Comparison of ENCODE assay signal across 30 cellular contexts in genomic region chrX:103674531-103675454, GRCh38. TPM values are rescaled to one million over a fixed set of nuclear protein-coding genes. Genes with fewer than 3 reads are reported as not detected.
DNase-seq lines count a peak whose midpoint lies in the region; ATAC-seq and TF ChIP-seq lines count a peak whose summit lies in the region.
"Had no signal": no experiment of that assay in that cellular context is flagged by ENCODE, and none has a peak within 500 bp of the region (broad histone marks: within the 10 kb centered on the region; RNA-seq: fewer than 3 reads in every experiment).

No MANE protein-coding gene starts in this region.

- TF ChIP-seq EP300 in SK-N-SH (IDR thresholded peaks at IDR 0.05; ENCODE audit: borderline replicate concordance in 1 of 2, low read depth in 1 of 2, low read length in 1 of 2) = no peak

- peaks cover 38% of the 10 kb centered on the region for H4K20me1 ChIP-seq in SK-N-SH (ENCODE audit: insufficient read depth)

- H3F3A ChIP-seq in SK-N-SH (replicated peaks; ENCODE audit: insufficient read depth) = peaks cover 24% of the 10 kb centered on the region

- POLR2A ChIA-PET in SK-N-SH (lab: Yijun Ruan, JAX) = no interaction called here

- H3K27ac ChIP-seq in SK-N-SH (ENCODE audit: low read depth in 2 of 2, low read length in 1 of 2) = no peak overlapping the region
- no peak overlapping the region for H3K27ac ChIP-seq in RWPE2 (ENCODE audit: poor library complexity, severe bottlenecking)
- no peak overlapping the region for H3K27ac ChIP-seq in foreskin keratinocyte
- H3K27ac ChIP-seq: BLaER1 treated with 17β-estradiol and CSF1 and Interleukin-3, amounts not matched to agents 10 nM and 100 nM; colonic mucosa; KMS-11; transverse colon had no signal

- H3K36me3 ChIP-seq in SK-N-SH (replicated peaks in 1 of 2; ENCODE audit: control insufficient read depth in 1 of 2, insufficient read depth in 2 of 2, low read length in 1 of 2) = peaks cover 22 to 40% of the 10 kb centered on the region in 2 experiments
- peaks cover 43% of the 10 kb centered on the region for H3K36me3 ChIP-seq in RWPE2 (ENCODE audit: low read depth)
- H3K36me3 ChIP-seq in H7 (replicated peaks; ENCODE audit: control insufficient read depth, insufficient read depth, low read length) = peaks cover 24% of the 10 kb centered on the region
- H3K36me3 ChIP-seq: transverse colon had no signal

- CTCF ChIA-PET in SK-N-SH (lab: Yijun Ruan, JAX) = no interaction called here

- no peak overlapping the region for H3K4me2 ChIP-seq in SK-N-SH
- H3K4me2 ChIP-seq: BLaER1 treated with 17β-estradiol and CSF1 and Interleukin-3, amounts not matched to agents 10 nM and 100 nM; KMS-11 had no signal

- no peak for TF ChIP-seq RAD21 in SK-N-SH (IDR thresholded peaks at IDR 0.05; ENCODE audit: low read length)

- H3K9me3 Mint-ChIP-seq in type B pancreatic cell = no peaks in the 10 kb centered on the region
- H3K9me3 Mint-ChIP-seq: activated CD8-positive, alpha-beta T cell treated with anti-CD3 and anti-CD28 coated beads for 36 hours; activated T-cell treated with anti-CD3 and anti-CD28 coated beads, Interleukin-2, amount 50 U/mL, for 72 hours; natural killer cell; stimulated activated naive CD8-positive, alpha-beta T cell treated with anti-CD3 and anti-CD28 coated beads, Interleukin-15, Interleukin-2, amounts not matched to agents 100 ng/mL and 50 ng/mL, for 24 hours had no signal

- H3K4me3 ChIP-seq in SK-N-SH (ENCODE audit: low read depth in 2 of 2, low read length in 1 of 2) (no peak overlapping the region), RWPE2 (ENCODE audit: severe bottlenecking) (no peak overlapping the region), H7 (ENCODE audit: insufficient read depth, low read depth, low read length) (no peak overlapping the region)
- H3K4me3 ChIP-seq: BLaER1 treated with 17β-estradiol and CSF1 and Interleukin-3, amounts not matched to agents 10 nM and 100 nM; colonic mucosa; transverse colon had no signal

- H3K4me1 ChIP-seq in SK-N-SH (ENCODE audit: control insufficient read depth in 1 of 2, insufficient read depth in 2 of 2, low read depth in 1 of 2, low read length in 1 of 2) (no peaks in the 10 kb centered on the region), RWPE2 (ENCODE audit: insufficient read depth, poor library complexity, severe bottlenecking) (no peaks in the 10 kb centered on the region), foreskin keratinocyte (no peaks in the 10 kb centered on the region)
- H3K4me1 ChIP-seq: BLaER1 treated with 17β-estradiol and CSF1 and Interleukin-3, amounts not matched to agents 10 nM and 100 nM; colonic mucosa; transverse colon had no signal

- TF ChIP-seq CTCF in SK-N-SH (IDR thresholded peaks at IDR 0.05) = no peak
- TF ChIP-seq CTCF in RWPE2 (IDR thresholded peaks at IDR 0.05; ENCODE audit: poor library complexity, severe bottlenecking) = no peak
- TF ChIP-seq CTCF in foreskin keratinocyte (conservative IDR thresholded peaks at IDR 0.05) = peak; percentile 4
- peak; percentile 27 for TF ChIP-seq CTCF in type B pancreatic cell (conservative IDR thresholded peaks at IDR 0.05)

- H3K79me2 ChIP-seq in SK-N-SH (ENCODE audit: insufficient read depth) = 0 out of 2 replicates have a peak, but pooled peaks cover 3% of the 10 kb centered on the region

- H3K9me3 ChIP-seq in SK-N-SH (no peaks in the 10 kb centered on the region), RWPE2 (ENCODE audit: severe bottlenecking) (no peaks in the 10 kb centered on the region)
- H3K9me3 ChIP-seq: BLaER1 treated with 17β-estradiol and CSF1 and Interleukin-3, amounts not matched to agents 10 nM and 100 nM; colonic mucosa; transverse colon had no signal

- H3K4me1 Mint-ChIP-seq in type B pancreatic cell (ENCODE audit: unreplicated experiment) = no peaks in the 10 kb centered on the region

- H3K27me3 ChIP-seq in SK-N-SH (ENCODE audit: insufficient read depth) (no peaks in the 10 kb centered on the region; the same call in 1 of the 2 replicates), RWPE2 (ENCODE audit: insufficient read depth, poor library complexity, severe bottlenecking) (no peaks in the 10 kb centered on the region), foreskin keratinocyte (no peaks in the 10 kb centered on the region), H7 (ENCODE audit: control insufficient read depth, insufficient read depth, low read length) (no peaks in the 10 kb centered on the region)
- H3K27me3 ChIP-seq: colonic mucosa, transverse colon had no signal

- ATAC-seq in SK-N-SH treated with all-trans-retinoic acid at 6 μM for 48 hours = peak; percentile 22
- peak; percentile 40 for ATAC-seq in RWPE2 (ENCODE audit: low read depth)
- no peak for ATAC-seq in foreskin keratinocyte
- ATAC-seq: activated CD8-positive, alpha-beta T cell treated with anti-CD3 and anti-CD28 coated beads for 36 hours; activated T-cell treated with anti-CD3 and anti-CD28 coated beads, Interleukin-2, amount 50 U/mL, for 72 hours; natural killer cell; T-helper 17 cell had no signal

- H3K9ac ChIP-seq in SK-N-SH = no peak overlapping the region
- H3K9ac ChIP-seq: BLaER1 treated with 17β-estradiol and CSF1 and Interleukin-3, amounts not matched to agents 10 nM and 100 nM; KMS-11 had no signal

- 60% methylated on average over 8 of the region's 8 CpGs for WGBS in SK-N-SH (ENCODE audit: low lambda C conversion rate)

- no peak overlapping the region for H3K4me3 Mint-ChIP-seq in type B pancreatic cell
- H3K4me3 Mint-ChIP-seq: activated CD8-positive, alpha-beta T cell treated with anti-CD3 and anti-CD28 coated beads for 36 hours; activated T-cell treated with anti-CD3 and anti-CD28 coated beads, Interleukin-2, amount 50 U/mL, for 72 hours; natural killer cell; stimulated activated naive CD8-positive, alpha-beta T cell treated with anti-CD3 and anti-CD28 coated beads, Interleukin-15, Interleukin-2, amounts not matched to agents 100 ng/mL and 50 ng/mL, for 24 hours had no signal

- no peaks in the 10 kb centered on the region for H3K27me3 Mint-ChIP-seq in type B pancreatic cell
- H3K27me3 Mint-ChIP-seq: activated CD8-positive, alpha-beta T cell treated with anti-CD3 and anti-CD28 coated beads for 36 hours; stimulated activated naive CD8-positive, alpha-beta T cell treated with anti-CD3 and anti-CD28 coated beads, Interleukin-15, Interleukin-2, amounts not matched to agents 100 ng/mL and 50 ng/mL, for 24 hours; T-helper 17 cell had no signal

- no peak for DNase-seq in SK-N-SH
- DNase-seq in RWPE2 (ENCODE audit: low spot score) = no peak
- DNase-seq in foreskin keratinocyte = no peak
- DNase-seq in type B pancreatic cell (ENCODE audit: extremely low spot score, unreplicated experiment) = no peak
- no peak for DNase-seq in GM03348 (ENCODE audit: low spot score)
- DNase-seq in activated CD8-positive, alpha-beta memory T cell treated with anti-CD3 and anti-CD28 coated beads for 24 hours = no peak
- no peak for DNase-seq in H7
- DNase-seq: activated CD4-positive, CD25-positive, alpha-beta regulatory T cell; activated CD8-positive, alpha-beta T cell treated with anti-CD3 and anti-CD28 coated beads for 36 hours; activated naive CD4-positive, alpha-beta T cell treated with anti-CD3 and anti-CD28 coated beads, Interleukin-2, amount 50 U/mL, for 16 hours; activated T-cell treated with anti-CD3 and anti-CD28 coated beads, Interleukin-2, amount 50 U/mL, for 72 hours; Calu3; colonic mucosa; GDM1; hippocampal formation; kidney; natural killer cell; NCI-H1048; NCI-H2029 treated with DMSO at 0.1 percent for 48 hours; Right ventricle myocardium superior; T-helper 17 cell; transverse colon had no signal

- H3K27ac Mint-ChIP-seq in type B pancreatic cell = no peak overlapping the region
- H3K27ac Mint-ChIP-seq: activated CD8-positive, alpha-beta T cell treated with anti-CD3 and anti-CD28 coated beads for 36 hours; activated T-cell treated with anti-CD3 and anti-CD28 coated beads, Interleukin-2, amount 50 U/mL, for 72 hours; natural killer cell; stimulated activated naive CD8-positive, alpha-beta T cell treated with anti-CD3 and anti-CD28 coated beads, Interleukin-15, Interleukin-2, amounts not matched to agents 100 ng/mL and 50 ng/mL, for 24 hours; T-helper 17 cell had no signal

- H3K9me2 ChIP-seq in SK-N-SH = no peaks in the 10 kb centered on the region

- peaks cover 10% of the 10 kb centered on the region for H3K36me3 Mint-ChIP-seq in type B pancreatic cell

- no peak overlapping the region for H2AFZ ChIP-seq in SK-N-SH (ENCODE audit: low read depth)

TF ChIP-seq in SK-N-SH treated with all-trans-retinoic acid at 6 μM for 48 hours, 23 proteins besides CTCF, POLR2A, EP300 and RAD21 (continues in another document):
- TF ChIP-seq RARB (CRISPR knock-in tag; IDR thresholded peaks at IDR 0.05) = no peak
- TF ChIP-seq ZNF8 (CRISPR knock-in tag; IDR thresholded peaks at IDR 0.05) = no peak
- TF ChIP-seq GLIS3 (CRISPR knock-in tag; IDR thresholded peaks at IDR 0.05) = no peak
- no peak for TF ChIP-seq TCF4 (CRISPR knock-in tag; IDR thresholded peaks at IDR 0.05; ENCODE audit: borderline replicate concordance)

TF ChIP-seq in SK-N-SH, 30 proteins besides CTCF, POLR2A, EP300 and RAD21 (continues in another document):
- TF ChIP-seq MEF2A (IDR thresholded peaks at IDR 0.05; ENCODE audit: borderline replicate concordance, low read depth) (no peak), TEAD4 (IDR thresholded peaks at IDR 0.05; ENCODE audit: borderline replicate concordance, insufficient read depth) (no peak), ELF1 (IDR thresholded peaks at IDR 0.05) (no peak), POLR2AphosphoS5 (IDR thresholded peaks at IDR 0.05; ENCODE audit: low read depth, low read length) (no peak), MXI1 (IDR thresholded peaks at IDR 0.05; ENCODE audit: low read depth, low read length) (no peak)

RNA-seq across cellular contexts. Expression of gene MORF4L2, which starts 11.7 kb away (rescaled TPM):
- polyA plus RNA-seq in SK-N-SH (2012; rRNA removed) (221 and 363 TPM in 2 replicates), foreskin keratinocyte (213 and 226 TPM in 2 replicates)
- polyA plus RNA-seq in SK-N-SH (2012; cell fraction: cytosol; rRNA removed) = 371 and 379 TPM in 2 replicates
- polyA plus RNA-seq in SK-N-SH (2012; cell fraction: nucleus; rRNA removed) = 134 and 267 TPM in 2 replicates
- total RNA-seq in foreskin keratinocyte (375 and 426 TPM in 2 replicates), type B pancreatic cell (ENCODE audit: low replicate concordance) (419 and 666 TPM in 2 replicates)
- 566 and 659 TPM in 2 replicates for total RNA-seq in H7 (2014; rRNA removed; shearing (Covaris generic))

RNA-seq across cellular contexts. Expression of gene TMEM31, which starts 35.9 kb away (rescaled TPM):
- polyA plus RNA-seq in SK-N-SH (2012; rRNA removed) = 0.11 TPM in 1 of 2 replicates, not detected in the other
- 0.09 and 0.13 TPM in 2 replicates for polyA plus RNA-seq in SK-N-SH (2012; cell fraction: cytosol; rRNA removed)
- 0.39 and 0.53 TPM in 2 replicates for polyA plus RNA-seq in SK-N-SH (2012; cell fraction: nucleus; rRNA removed)
- total RNA-seq in foreskin keratinocyte = not detected in 2 replicates
- polyA plus RNA-seq in foreskin keratinocyte = not detected in 2 replicates
- total RNA-seq in type B pancreatic cell (ENCODE audit: low replicate concordance) = 0.87 TPM in 1 of 2 replicates, not detected in the other
- 0.28 TPM in 1 of 2 replicates, not detected in the other for total RNA-seq in H7 (2014; rRNA removed; shearing (Covaris generic))
- total RNA-seq: A172, Calu3, colonic mucosa, lung microvascular endothelial cell, natural killer cell, NCI-H460, posterior vena cava, Right ventricle myocardium superior, T-helper 17 cell, transverse colon had no signal

RNA-seq across cellular contexts. Expression of gene TCEAL1, which starts 46.0 kb away (rescaled TPM):
- polyA plus RNA-seq in SK-N-SH (2012; rRNA removed) = 22.1 and 27.9 TPM in 2 replicates
- polyA plus RNA-seq in SK-N-SH (2012; cell fraction: cytosol; rRNA removed) = 29.4 and 33.1 TPM in 2 replicates
- 34.1 and 41.4 TPM in 2 replicates for polyA plus RNA-seq in SK-N-SH (2012; cell fraction: nucleus; rRNA removed)
- 12.6 and 13.4 TPM in 2 replicates for total RNA-seq in foreskin keratinocyte
- 11.6 and 13.9 TPM in 2 replicates for polyA plus RNA-seq in foreskin keratinocyte
- total RNA-seq in type B pancreatic cell (ENCODE audit: low replicate concordance) = 16.9 and 22.3 TPM in 2 replicates
- 9.2 and 10.3 TPM in 2 replicates for total RNA-seq in H7 (2014; rRNA removed; shearing (Covaris generic))

Comparison
In these comparisons a context has a peak if more than half of its experiments do, and no peak if none do; other contexts are left out.
1. CTCF ChIP-seq: peak in foreskin keratinocyte (single experiment) and type B pancreatic cell (single experiment); none in SK-N-SH (single experiment) and RWPE2 (single experiment).